21 cellular contexts compared by ENCODE assay signal in genomic region chr20:23415555-23415954, GRCh38. TPM values are rescaled to one million over a fixed set of nuclear protein-coding genes. Genes with fewer than 3 reads are reported as not detected.
DNase-seq lines count a peak whose midpoint lies in the region; ATAC-seq and TF ChIP-seq lines count a peak whose summit lies in the region.
"Had no signal": no experiment of that assay in that cellular context is flagged by ENCODE, and none has a peak within 500 bp of the region (broad histone marks: within the 10 kb centered on the region; RNA-seq: fewer than 3 reads in every experiment).

No MANE protein-coding gene starts in this region.

- H3K4me3 Mint-ChIP-seq in activated CD8-positive, alpha-beta T cell treated with anti-CD3 and anti-CD28 coated beads for 36 hours: no peak overlapping the region
- no peak overlapping the region for H3K4me3 Mint-ChIP-seq in activated CD8-positive, alpha-beta T cell treated with anti-CD3 and anti-CD28 coated beads, Interleukin-2, amount 10 ng/mL, durations not matched to agents 7 days and 5 days
- peak overlapping the region in 6 of 7 donors; percentile 21 to 59 (median 44) for H3K4me3 Mint-ChIP-seq in CD8-positive, alpha-beta memory T cell
- H3K4me3 Mint-ChIP-seq in central memory CD8-positive, alpha-beta T cell: peak overlapping the region; percentile 66
- H3K4me3 Mint-ChIP-seq in osteocyte (ENCODE audit: unreplicated experiment): no peak overlapping the region

- peak overlapping the region; percentile 46 for H3K27ac Mint-ChIP-seq in activated CD8-positive, alpha-beta T cell treated with anti-CD3 and anti-CD28 coated beads for 36 hours
- no peak overlapping the region for H3K27ac Mint-ChIP-seq in activated CD8-positive, alpha-beta T cell treated with anti-CD3 and anti-CD28 coated beads, Interleukin-2, amount 10 ng/mL, durations not matched to agents 7 days and 5 days
- H3K27ac Mint-ChIP-seq in CD8-positive, alpha-beta memory T cell: peak overlapping the region; percentile 7 to 82 (median 49)
- peak overlapping the region; percentile 75 for H3K27ac Mint-ChIP-seq in central memory CD8-positive, alpha-beta T cell (ENCODE audit: low read depth)
- peak overlapping the region; percentile 27 for H3K27ac Mint-ChIP-seq in osteocyte (ENCODE audit: unreplicated experiment)

- H3K27me3 ChIP-seq in CD8-positive, alpha-beta memory T cell (ENCODE audit: insufficient read depth, low read length, poor library complexity, severe bottlenecking): no peaks in the 10 kb centered on the region

- H3K9me3 Mint-ChIP-seq in activated CD8-positive, alpha-beta T cell treated with anti-CD3 and anti-CD28 coated beads for 36 hours: no peaks in the 10 kb centered on the region
- no peaks in the 10 kb centered on the region for H3K9me3 Mint-ChIP-seq in activated CD8-positive, alpha-beta T cell treated with anti-CD3 and anti-CD28 coated beads, Interleukin-2, amount 10 ng/mL, durations not matched to agents 7 days and 5 days (ENCODE audit: insufficient read depth)
- H3K9me3 Mint-ChIP-seq in CD8-positive, alpha-beta memory T cell: no peaks in the 10 kb centered on the region
- H3K9me3 Mint-ChIP-seq in central memory CD8-positive, alpha-beta T cell: no peaks in the 10 kb centered on the region
- no peaks in the 10 kb centered on the region for H3K9me3 Mint-ChIP-seq in osteocyte (ENCODE audit: unreplicated experiment)

- no peak overlapping the region for H3K4me3 ChIP-seq in CD8-positive, alpha-beta memory T cell (ENCODE audit: low read length)

- peaks cover 10% of the 10 kb centered on the region for H3K36me3 Mint-ChIP-seq in activated CD8-positive, alpha-beta T cell treated with anti-CD3 and anti-CD28 coated beads for 36 hours (ENCODE audit: low read depth)
- peaks cover 26% of the 10 kb centered on the region for H3K36me3 Mint-ChIP-seq in activated CD8-positive, alpha-beta T cell treated with anti-CD3 and anti-CD28 coated beads, Interleukin-2, amount 10 ng/mL, durations not matched to agents 7 days and 5 days (ENCODE audit: low read depth)
- peaks cover 0 to 10% (median 0%) of the 10 kb centered on the region in 3 donors for H3K36me3 Mint-ChIP-seq in CD8-positive, alpha-beta memory T cell
- peaks cover 17% of the 10 kb centered on the region for H3K36me3 Mint-ChIP-seq in central memory CD8-positive, alpha-beta T cell (ENCODE audit: insufficient read depth)
- no peaks in the 10 kb centered on the region for H3K36me3 Mint-ChIP-seq in osteocyte (ENCODE audit: unreplicated experiment)

- DNase-seq in activated CD8-positive, alpha-beta T cell treated with anti-CD3 and anti-CD28 coated beads for 36 hours: no peak
- no peak for DNase-seq in activated CD8-positive, alpha-beta T cell treated with anti-CD3 and anti-CD28 coated beads, Interleukin-2, amount 10 ng/mL, durations not matched to agents 7 days and 5 days
- DNase-seq in CD8-positive, alpha-beta memory T cell: no peak
- no peak for DNase-seq in central memory CD8-positive, alpha-beta T cell (ENCODE audit: low spot score in 2 of 2)
- DNase-seq in osteocyte (ENCODE audit: extremely low spot score, unreplicated experiment) (no peak), NCI-H1694 (lab: John Stamatoyannopoulos, UW) (no peak), NCI-H187 treated with DMSO at 0.1 percent for 48 hours (lab: John Stamatoyannopoulos, UW) (no peak)
- DNase-seq: 8988T, DMS79 treated with DMSO at 0.1 percent for 48 hours, H7, IMR-90, Kasumi-1, NCI-H1105 treated with DMSO at 0.1 percent for 48 hours, NCI-H2081, NCI-H748 treated with DMSO at 0.1 percent for 48 hours, RPMI8226 had no signal

- H3K27ac ChIP-seq in CD8-positive, alpha-beta memory T cell (ENCODE audit: low read depth, low read length): no peak overlapping the region

- H3K36me3 ChIP-seq in CD8-positive, alpha-beta memory T cell (ENCODE audit: insufficient read depth, low read length): no peaks in the 10 kb centered on the region

- CTCF ChIA-PET in activated CD8-positive, alpha-beta T cell treated with anti-CD3 and anti-CD28 coated beads for 36 hours (lab: Charles Lee): interaction anchor here (1.0 to 1.4 kb wide), 2 partner anchors 8 to 66 kb away, joined by 3 to 4 read pairs; no protein-coding TSS in a partner anchor
- CTCF ChIA-PET in activated CD8-positive, alpha-beta T cell treated with anti-CD3 and anti-CD28 coated beads, Interleukin-2, amount 10 ng/mL, durations not matched to agents 7 days and 5 days (lab: Charles Lee): interaction anchor here (1.0 to 2.9 kb wide), 5 partner anchors 9 to 65 kb away, joined by 3 to 11 read pairs (median 4); partner anchors contain the start of gene NXT1
- CTCF ChIA-PET in CD8-positive, alpha-beta memory T cell (lab: Charles Lee): interaction anchor here (0.8 to 1.3 kb wide), 3 partner anchors 26 to 66 kb away, joined by 3 to 4 read pairs (median 3); no protein-coding TSS in a partner anchor

- POLR2A ChIA-PET in activated CD8-positive, alpha-beta T cell treated with anti-CD3 and anti-CD28 coated beads for 36 hours (lab: Charles Lee): interaction anchor here (0.6 to 0.7 kb wide), 2 partner anchors 65 to 1818 kb away, joined by 3 to 4 read pairs; partner anchors contain the start of gene NXT1
- POLR2A ChIA-PET in activated CD8-positive, alpha-beta T cell treated with anti-CD3 and anti-CD28 coated beads, Interleukin-2, amount 10 ng/mL, durations not matched to agents 7 days and 5 days (lab: Charles Lee): interaction anchor here (0.6 to 1.8 kb wide), 3 partner anchors 15 to 66 kb away, joined by 3 to 5 read pairs (median 3); partner anchors contain the start of gene NXT1
- POLR2A ChIA-PET in CD8-positive, alpha-beta memory T cell (lab: Charles Lee): no interaction called here

- H3K4me1 ChIP-seq in CD8-positive, alpha-beta memory T cell (ENCODE audit: insufficient read depth, low read length): peaks cover 18% of the 10 kb centered on the region

- intact Hi-C loops in activated CD8-positive, alpha-beta T cell treated with anti-CD3 and anti-CD28 coated beads for 36 hours (cut with micrococcal nuclease): no loop called here

- H3K27me3 Mint-ChIP-seq in activated CD8-positive, alpha-beta T cell treated with anti-CD3 and anti-CD28 coated beads for 36 hours: no peaks in the 10 kb centered on the region
- H3K27me3 Mint-ChIP-seq in activated CD8-positive, alpha-beta T cell treated with anti-CD3 and anti-CD28 coated beads, Interleukin-2, amount 10 ng/mL, durations not matched to agents 7 days and 5 days (ENCODE audit: low read depth): no peaks in the 10 kb centered on the region
- no peaks in the 10 kb centered on the region for H3K27me3 Mint-ChIP-seq in CD8-positive, alpha-beta memory T cell
- no peaks in the 10 kb centered on the region for H3K27me3 Mint-ChIP-seq in central memory CD8-positive, alpha-beta T cell
- H3K27me3 Mint-ChIP-seq in osteocyte (ENCODE audit: unreplicated experiment): no peaks in the 10 kb centered on the region

- no peak for ATAC-seq in activated CD8-positive, alpha-beta T cell treated with anti-CD3 and anti-CD28 coated beads for 36 hours
- ATAC-seq in activated CD8-positive, alpha-beta T cell treated with anti-CD3 and anti-CD28 coated beads, Interleukin-2, amount 10 ng/mL, durations not matched to agents 7 days and 5 days: no peak
- no peak for ATAC-seq in central memory CD8-positive, alpha-beta T cell (replicated peaks; ENCODE audit: extremely low read depth, poor library complexity, severe bottlenecking)
- ATAC-seq in HG02884 (IDR thresholded peaks at IDR 0.05; ENCODE audit: unreplicated experiment): no peak

- TF ChIP-seq CTCF in activated CD8-positive, alpha-beta T cell treated with anti-CD3 and anti-CD28 coated beads for 36 hours (IDR thresholded peaks at IDR 0.05): no peak
- no peak for TF ChIP-seq CTCF in osteocyte (IDR thresholded peaks at IDR 0.05)

- no peaks in the 10 kb centered on the region for H3K9me3 ChIP-seq in CD8-positive, alpha-beta memory T cell (ENCODE audit: low read length)

- peaks cover 64% of the 10 kb centered on the region for H3K4me1 Mint-ChIP-seq in activated CD8-positive, alpha-beta T cell treated with anti-CD3 and anti-CD28 coated beads for 36 hours (ENCODE audit: low read depth)
- H3K4me1 Mint-ChIP-seq in activated CD8-positive, alpha-beta T cell treated with anti-CD3 and anti-CD28 coated beads, Interleukin-2, amount 10 ng/mL, durations not matched to agents 7 days and 5 days (ENCODE audit: low read depth): peaks cover 60% of the 10 kb centered on the region
- H3K4me1 Mint-ChIP-seq in CD8-positive, alpha-beta memory T cell: peaks cover 62 to 80% (median 79%) of the 10 kb centered on the region in 3 donors
- peaks cover 61% of the 10 kb centered on the region for H3K4me1 Mint-ChIP-seq in central memory CD8-positive, alpha-beta T cell
- H3K4me1 Mint-ChIP-seq in osteocyte (ENCODE audit: unreplicated experiment): peaks cover 43% of the 10 kb centered on the region

RNA-seq across cellular contexts. Expression of gene NAPB, which starts 5.7 kb away (rescaled TPM):
- 10 to 100 TPM; 14.3 to 16.8 TPM for total RNA-seq in activated CD8-positive, alpha-beta T cell treated with anti-CD3 and anti-CD28 coated beads for 36 hours
- 10 to 100 TPM; 15.6 to 18.7 TPM for total RNA-seq in activated CD8-positive, alpha-beta T cell treated with anti-CD3 and anti-CD28 coated beads, Interleukin-2, amount 10 ng/mL, durations not matched to agents 7 days and 5 days
- 1 to 10 TPM; 7.4 to 7.6 TPM for total RNA-seq in CD8-positive, alpha-beta memory T cell
- polyA plus RNA-seq in CD8-positive, alpha-beta memory T cell: 5.2 TPM
- 8.8 and 10.5 TPM in 2 replicates for total RNA-seq in osteocyte

RNA-seq across cellular contexts. Expression of gene CSTL1, which starts 23.9 kb away (rescaled TPM):
- total RNA-seq in activated CD8-positive, alpha-beta T cell treated with anti-CD3 and anti-CD28 coated beads for 36 hours: not detected
- total RNA-seq in activated CD8-positive, alpha-beta T cell treated with anti-CD3 and anti-CD28 coated beads, Interleukin-2, amount 10 ng/mL, durations not matched to agents 7 days and 5 days: not detected
- not detected for total RNA-seq in CD8-positive, alpha-beta memory T cell
- not detected for polyA plus RNA-seq in CD8-positive, alpha-beta memory T cell
- total RNA-seq in osteocyte: not detected in 2 replicates
- total RNA-seq: G401, H7, HT-29, IMR-90, NCI-H460 had no signal
- polyA plus RNA-seq: BJ, IMR-90 had no signal

RNA-seq across cellular contexts. Expression of gene CST11, which starts 37.1 kb away (rescaled TPM):
- not detected for total RNA-seq in activated CD8-positive, alpha-beta T cell treated with anti-CD3 and anti-CD28 coated beads for 36 hours
- not detected for total RNA-seq in activated CD8-positive, alpha-beta T cell treated with anti-CD3 and anti-CD28 coated beads, Interleukin-2, amount 10 ng/mL, durations not matched to agents 7 days and 5 days
- total RNA-seq in CD8-positive, alpha-beta memory T cell: not detected
- polyA plus RNA-seq in CD8-positive, alpha-beta memory T cell: not detected
- not detected in 2 replicates for total RNA-seq in osteocyte
- total RNA-seq: G401, H7, HT-29, IMR-90, NCI-H460 had no signal
- polyA plus RNA-seq: BJ, IMR-90 had no signal

RNA-seq across cellular contexts. Expression of gene GZF1, which starts 53.6 kb away (rescaled TPM):
- total RNA-seq in activated CD8-positive, alpha-beta T cell treated with anti-CD3 and anti-CD28 coated beads for 36 hours: 10 to 100 TPM; 11.8 to 13.7 TPM
- 10 to 100 TPM; 11.1 to 15.8 TPM for total RNA-seq in activated CD8-positive, alpha-beta T cell treated with anti-CD3 and anti-CD28 coated beads, Interleukin-2, amount 10 ng/mL, durations not matched to agents 7 days and 5 days
- 10 to 100 TPM; 11.9 to 12.5 TPM for total RNA-seq in CD8-positive, alpha-beta memory T cell
- 3.8 TPM for polyA plus RNA-seq in CD8-positive, alpha-beta memory T cell
- 14.4 and 16.8 TPM in 2 replicates for total RNA-seq in osteocyte

Comparison
In these comparisons a context has a peak if more than half of its experiments do, and no peak if none do; other contexts are left out.
1. H3K4me3 Mint-ChIP-seq: peak in CD8-positive, alpha-beta memory T cell (6 of 7) and central memory CD8-positive, alpha-beta T cell (single experiment); none in activated CD8-positive, alpha-beta T cell treated with anti-CD3 and anti-CD28 coated beads for 36 hours (single experiment), activated CD8-positive, alpha-beta T cell treated with anti-CD3 and anti-CD28 coated beads, Interleukin-2, amount 10 ng/mL, durations not matched to agents 7 days and 5 days (single experiment) and osteocyte (single experiment).